Comparison of ENCODE assay signal across 8 cellular contexts in genomic region chr11:61828379-61828628, GRCh38. TPM values are rescaled to one million over a fixed set of nuclear protein-coding genes. Genes with fewer than 3 reads are reported as not detected.
A peak's percentile ranks its signal among the peaks of the same experiment; 100 is the strongest.
DNase-seq lines count a peak whose midpoint lies in the region; ATAC-seq and TF ChIP-seq lines count a peak whose summit lies in the region.

No MANE protein-coding gene starts in this region.

- H3K9me3 ChIP-seq in DND-41 (ENCODE audit: insufficient read depth, low read length, severe bottlenecking) (no peaks in the 10 kb centered on the region), endocrine pancreas (ENCODE audit: control insufficient read depth, low read length) (no peaks in the 10 kb centered on the region), osteoblast (ENCODE audit: low read depth, low read length) (no peaks in the 10 kb centered on the region)

- no peak for DNase-seq in DND-41
- DNase-seq in Jurkat, Clone E6-1 (ENCODE audit: low read depth, low spot score) = no peak
- no peak for DNase-seq in osteoblast (ENCODE audit: insufficient read length, low spot score, missing footprints)
- DNase-seq in NCI-H82 treated with DMSO at 0.1 percent for 48 hours (lab: John Stamatoyannopoulos, UW; ENCODE audit: unreplicated experiment) = no peak
- DNase-seq in NCI-H1105 (lab: John Stamatoyannopoulos, UW) = no peak
- no peak for DNase-seq in NCI-H1092 treated with DMSO at 0.1 percent for 48 hours (lab: John Stamatoyannopoulos, UW)

- H3K27me3 ChIP-seq in DND-41 (ENCODE audit: insufficient read depth, low read length, poor library complexity) = no peaks in the 10 kb centered on the region
- no peaks in the 10 kb centered on the region for H3K27me3 ChIP-seq in endocrine pancreas (ENCODE audit: control insufficient read depth, insufficient read depth, low read length)
- no peaks in the 10 kb centered on the region for H3K27me3 ChIP-seq in osteoblast (ENCODE audit: insufficient read depth, low read length)

- H3K9ac ChIP-seq in DND-41 (ENCODE audit: low read depth, low read length) (peak overlapping the region; percentile 90), endocrine pancreas (ENCODE audit: control insufficient read depth, insufficient read depth, low read length) (peak overlapping the region; percentile 69)

- H3K27ac ChIP-seq in DND-41 (ENCODE audit: low read length) (peak overlapping the region; percentile 99), osteoblast (ENCODE audit: low read depth, low read length) (no peak overlapping the region)

- H2AFZ ChIP-seq in DND-41 (ENCODE audit: low read depth, low read length) (peak overlapping the region; percentile 50; the same call in 1 of the 2 replicates), osteoblast (ENCODE audit: low read length) (peak overlapping the region; percentile 76)

- TF ChIP-seq CTCF in DND-41 (IDR thresholded peaks at IDR 0.05; ENCODE audit: borderline replicate concordance, extremely low read depth, low read length, poor library complexity, severe bottlenecking) (no peak), osteoblast (IDR thresholded peaks at IDR 0.05; ENCODE audit: extremely low read depth, low read depth, low read length) (no peak)

- H3K36me3 ChIP-seq in DND-41 (ENCODE audit: insufficient read depth, low read length) (peaks cover 52% of the 10 kb centered on the region), endocrine pancreas (ENCODE audit: control insufficient read depth, insufficient read depth, low read length) (no peaks in the 10 kb centered on the region), osteoblast (ENCODE audit: insufficient read depth, low read length) (no peaks in the 10 kb centered on the region)

- H4K20me1 ChIP-seq in DND-41 (ENCODE audit: insufficient read depth, low read length) = peaks cover 41% of the 10 kb centered on the region
- peaks cover 14% of the 10 kb centered on the region for H4K20me1 ChIP-seq in osteoblast (ENCODE audit: insufficient read depth, low read length)

- peak overlapping the region; percentile 81 for H3K4me2 ChIP-seq in DND-41 (ENCODE audit: insufficient read depth, low read length)
- peak overlapping the region; percentile 89 for H3K4me2 ChIP-seq in osteoblast (ENCODE audit: insufficient read depth, low read length)

- H3K79me2 ChIP-seq in DND-41 (ENCODE audit: insufficient read depth, low read length) = peaks cover 65% of the 10 kb centered on the region
- H3K79me2 ChIP-seq in osteoblast (ENCODE audit: insufficient read depth, low read length) = peaks cover 33% of the 10 kb centered on the region

- H3K4me1 ChIP-seq in DND-41 (ENCODE audit: insufficient read depth, low read length) (peaks cover 55% of the 10 kb centered on the region), endocrine pancreas (ENCODE audit: control insufficient read depth, insufficient read depth, low read length) (peaks cover 5% of the 10 kb centered on the region), osteoblast (ENCODE audit: insufficient read depth, low read length) (peaks cover 19% of the 10 kb centered on the region)

- no peak for ATAC-seq in DND-41 (ENCODE audit: insufficient read depth, low read depth)
- no peak for ATAC-seq in HG02973 (IDR thresholded peaks at IDR 0.05; ENCODE audit: unreplicated experiment)

- H3K4me3 ChIP-seq in DND-41 (ENCODE audit: low read depth in 1 of 2, low read length in 2 of 2) (peak overlapping the region; percentile 46 to 84), endocrine pancreas (ENCODE audit: control insufficient read depth, insufficient read depth, low read length) (no peak overlapping the region), osteoblast (ENCODE audit: insufficient read depth, low read length) (peak overlapping the region; percentile 81)
- peak overlapping the region; percentile 97 for H3K4me3 ChIP-seq in Jurkat, Clone E6-1 (ENCODE audit: low read length)

RNA-seq across cellular contexts. Expression of gene FADS2, which starts 0.2 kb away (rescaled TPM):
- polyA plus RNA-seq in Jurkat, Clone E6-1 (2012; ENCODE audit: insufficient read depth, insufficient read length) = 304 TPM
- 258 and 275 TPM in 2 replicates for total RNA-seq in osteoblast

RNA-seq across cellular contexts. Expression of gene FADS1, which starts 11.5 kb away (rescaled TPM):
- polyA plus RNA-seq in Jurkat, Clone E6-1 (2012; ENCODE audit: insufficient read depth, insufficient read length) = 80.9 TPM
- 303 and 323 TPM in 2 replicates for total RNA-seq in osteoblast

RNA-seq across cellular contexts. Expression of gene FEN1, which starts 35.6 kb away (rescaled TPM):
- polyA plus RNA-seq in Jurkat, Clone E6-1 (2012; ENCODE audit: insufficient read depth, insufficient read length) = 170 TPM
- 7.7 and 9.0 TPM in 2 replicates for total RNA-seq in osteoblast

RNA-seq across cellular contexts. Expression of gene TMEM258, which starts 35.9 kb away (rescaled TPM):
- 464 TPM for polyA plus RNA-seq in Jurkat, Clone E6-1 (2012; ENCODE audit: insufficient read depth, insufficient read length)
- total RNA-seq in osteoblast = 63.3 and 81.9 TPM in 2 replicates
